Comparison of ENCODE assay signal across 27 cellular contexts in genomic region chr5:116702776-116703175, GRCh38.
DNase-seq lines count a peak whose midpoint lies in the region; ATAC-seq, FAIRE-seq and TF ChIP-seq lines count a peak whose summit lies in the region.
"Had no signal": no experiment of that assay in that cellular context is flagged by ENCODE, and none has a peak within 500 bp of the region (broad histone marks: within the 10 kb centered on the region; RNA-seq: fewer than 3 reads in every experiment).

No MANE protein-coding gene starts in this region.

- no peaks in the 10 kb centered on the region for H3K27me3 ChIP-seq in H1 (replicated peaks in 1 of 4; ENCODE audit: control insufficient read depth in 3 of 4, extremely low read depth in 1 of 4, insufficient read depth in 3 of 4, low read length in 3 of 4)
- H3K27me3 ChIP-seq: esophagus squamous epithelium, ovary, Peyer's patch, right atrium auricular region, SJSA1, stomach had no signal

- H3K4ac ChIP-seq in H1 (replicated peaks; ENCODE audit: insufficient read length, low read depth, low read length) = no peak overlapping the region

- no peak for TF ChIP-seq POLR2A in H1 (IDR thresholded peaks at IDR 0.05; ENCODE audit: control extremely low read depth in 1 of 2, low read depth in 2 of 2, low read length in 2 of 2)

- no peaks in the 10 kb centered on the region for H3K36me3 ChIP-seq in H1 (ENCODE audit: control insufficient read depth in 2 of 4, insufficient read depth in 4 of 4, low read length in 3 of 4)
- H3K36me3 ChIP-seq: esophagus squamous epithelium, ovary, Peyer's patch, right atrium auricular region, SJSA1, stomach had no signal

- DNase-seq in H1 (ENCODE audit: low read depth in 1 of 2, low spot score in 2 of 2) (no peak), substantia nigra (lab: John Stamatoyannopoulos, UW) (no peak), G401 (ENCODE audit: low spot score) (no peak), NAMALWA (ENCODE audit: low spot score) (no peak)
- DNase-seq: activated CD8-positive, alpha-beta memory T cell treated with anti-CD3 and anti-CD28 coated beads for 24 hours; DMS 273 treated with DMSO at 0.1 percent for 48 hours; effector CD8-positive, alpha-beta T cell; esophagus squamous epithelium; kidney glomerular epithelial cell; mesenchymal stem cell; naive thymus-derived CD4-positive, alpha-beta T cell; NCI-H2081 treated with DMSO at 0.1 percent for 48 hours; NCI-H446 treated with DMSO at 0.1 percent for 48 hours; ovary; Peyer's patch; stimulated activated CD4-positive, alpha-beta T cell treated with anti-CD3 and anti-CD28 coated beads, Interleukin-12 subunit alpha, Interleukin-12 subunit beta, amount 100 ng/mL, for 4 hours; stomach had no signal

- no peak overlapping the region for H2BK12ac ChIP-seq in H1 (ENCODE audit: low read depth, low read length)

- peak overlapping the region; percentile 72 for H2BK120ac ChIP-seq in H1 (replicated peaks; ENCODE audit: low read depth, low read length)

- no peak for TF ChIP-seq EP300 in H1 (IDR thresholded peaks at IDR 0.05; ENCODE audit: borderline replicate concordance in 1 of 2, low read depth in 2 of 2, low read length in 2 of 2)

- no peak overlapping the region for H3K27ac ChIP-seq in H1 (ENCODE audit: low read depth, low read length)
- no peak overlapping the region for H3K27ac ChIP-seq in substantia nigra (ENCODE audit: low read depth, low read length, poor library complexity, severe bottlenecking)
- H3K27ac ChIP-seq: esophagus squamous epithelium, ovary, Peyer's patch, right atrium auricular region, SJSA1, stomach had no signal

- in situ Hi-C loops in G401 (cut with HindIII; ENCODE audit: low sequenced_read_pairs) = no loop called here

- H2BK5ac ChIP-seq in H1 (ENCODE audit: low read depth, low read length) = peak overlapping the region; percentile 80; the same call in 1 of the 2 replicates

- no peak overlapping the region for H2BK20ac ChIP-seq in H1 (ENCODE audit: low read length)

- H3K14ac ChIP-seq in H1 (ENCODE audit: insufficient read length) = no peak overlapping the region

- H3K4me3 ChIP-seq in H1 (ENCODE audit: extremely low read depth in 1 of 4, insufficient read depth in 2 of 4, low read depth in 3 of 4, low read length in 4 of 4) = no peak overlapping the region
- H3K4me3 ChIP-seq: esophagus squamous epithelium, ovary, Peyer's patch, right atrium auricular region, SJSA1, stomach had no signal

- no peaks in the 10 kb centered on the region for H3K79me2 ChIP-seq in H1 (ENCODE audit: control insufficient read depth in 1 of 2, insufficient read depth in 2 of 2, low read length in 2 of 2)

- CTCF ChIA-PET in H1 (lab: Charles Lee; ENCODE audit: partially characterized antibody) = interaction anchor here (0.7 to 1.2 kb wide), 2 partner anchors 127 to 316 kb away, joined by 3 read pairs; no protein-coding TSS in a partner anchor

- FAIRE-seq in H1 (lab: Jason Lieb, UNC) = peak; percentile 55
- FAIRE-seq: G401.6, HepG2 had no signal

- TF ChIP-seq RAD21 in H1 (IDR thresholded peaks at IDR 0.05 in 1 of 2, conservative IDR thresholded peaks at IDR 0.05 in 1 of 2; ENCODE audit: low read depth in 2 of 2, low read length in 2 of 2) = no peak

- H3K79me1 ChIP-seq in H1 (ENCODE audit: low read depth, low read length) = no peaks in the 10 kb centered on the region

- ATAC-seq in GM18511 (IDR thresholded peaks at IDR 0.05; ENCODE audit: unreplicated experiment) = peak; percentile 41
- ATAC-seq in GM21390 (IDR thresholded peaks at IDR 0.05; ENCODE audit: unreplicated experiment) = peak; percentile 51
- ATAC-seq in HG02759 (IDR thresholded peaks at IDR 0.05; ENCODE audit: unreplicated experiment) = peak; percentile 36
- no peak for ATAC-seq in GM18858 (IDR thresholded peaks at IDR 0.05; ENCODE audit: unreplicated experiment)
- ATAC-seq: activated CD4-positive, CD25-positive, alpha-beta regulatory T cell treated with anti-CD3 and anti-CD28 coated beads, Interleukin-2, amount 50 U/mL, for 24 hours; activated naive CD4-positive, alpha-beta T cell treated with anti-CD3 and anti-CD28 coated beads, Interleukin-2, amount 50 U/mL, for 72 hours; HepG2; naive thymus-derived CD4-positive, alpha-beta T cell had no signal

- no peak overlapping the region for H4K91ac ChIP-seq in H1 (replicated peaks; ENCODE audit: insufficient read length, low read length)

- H4K5ac ChIP-seq in H1 (ENCODE audit: insufficient read length, low read depth, low read length) = no peak overlapping the region

- no peak overlapping the region for H2BK15ac ChIP-seq in H1 (ENCODE audit: low read length)

- POLR2A ChIA-PET in H1 (lab: Charles Lee; ENCODE audit: partially characterized antibody) = no interaction called here

- H2AK5ac ChIP-seq in H1 (ENCODE audit: low read depth, low read length) = no peak overlapping the region

- no peak overlapping the region for H2AFZ ChIP-seq in H1 (ENCODE audit: low read length)

- H3K4me1 ChIP-seq in H1 (replicated peaks in 1 of 4; ENCODE audit: control insufficient read depth in 3 of 4, insufficient read depth in 4 of 4, low read length in 3 of 4) = peaks cover 0 to 6% (median 3%) of the 10 kb centered on the region in 4 experiments; a peak in 5 of 7 replicates
- H3K4me1 ChIP-seq: esophagus squamous epithelium, Peyer's patch, right atrium auricular region, SJSA1, stomach had no signal

- no peak overlapping the region for H4K8ac ChIP-seq in H1 (ENCODE audit: extremely low read depth, insufficient read depth, low read length)

- no peak overlapping the region for H3K23ac ChIP-seq in H1 (ENCODE audit: insufficient read length)

- no peaks in the 10 kb centered on the region for H3K9me3 ChIP-seq in H1 (ENCODE audit: insufficient read depth in 2 of 2, low read depth in 1 of 2, low read length in 1 of 2)
- H3K9me3 ChIP-seq: esophagus squamous epithelium, ovary, Peyer's patch, right atrium auricular region, SJSA1, stomach had no signal

- H3K23me2 ChIP-seq in H1 (ENCODE audit: low read depth, low read length) = no peaks in the 10 kb centered on the region

- no peak overlapping the region for H3K4me2 ChIP-seq in H1 (ENCODE audit: insufficient read depth in 1 of 2, low read depth in 2 of 2, low read length in 2 of 2)

- H3K56ac ChIP-seq in H1 (replicated peaks; ENCODE audit: insufficient read length, low read depth, low read length) = no peak overlapping the region

- no peak overlapping the region for H3K18ac ChIP-seq in H1 (ENCODE audit: extremely low read depth, low read length)

- H4K20me1 ChIP-seq in H1 (replicated peaks in 1 of 2; ENCODE audit: control insufficient read depth in 1 of 2, insufficient read depth in 2 of 2, low read length in 2 of 2) = no peaks in the 10 kb centered on the region

- H3K9ac ChIP-seq in H1 (replicated peaks in 1 of 4; ENCODE audit: extremely low read depth in 1 of 4, low read depth in 3 of 4, low read length in 3 of 4) = no peak overlapping the region

- no peak for TF ChIP-seq CTCF in H1 (IDR thresholded peaks at IDR 0.05; ENCODE audit: control extremely low read depth in 1 of 3, insufficient read depth in 1 of 3, low read depth in 1 of 3, low read length in 3 of 3)

- 93% methylated on average over 1 of the region's 1 CpG; no CpG with 5 or more reads in 1 of the 2 experiments for WGBS in H1 (ENCODE audit: extremely low coverage in 1 of 2, insufficient coverage in 1 of 2, insufficient read length in 1 of 2, insufficient replicate concordance in 2 of 2, low coverage in 1 of 2, low lambda C conversion rate in 2 of 2, missing lambda C conversion rate in 1 of 2), 2 experiments

TF ChIP-seq in H1, 55 proteins besides CTCF, POLR2A, EP300 and RAD21 (continues in another document):
- no peak for TF ChIP-seq SP2 (IDR thresholded peaks at IDR 0.05; ENCODE audit: low read length)
